Comparison of ENCODE assay signal across 8 cellular contexts in the genomic region with DNA sequence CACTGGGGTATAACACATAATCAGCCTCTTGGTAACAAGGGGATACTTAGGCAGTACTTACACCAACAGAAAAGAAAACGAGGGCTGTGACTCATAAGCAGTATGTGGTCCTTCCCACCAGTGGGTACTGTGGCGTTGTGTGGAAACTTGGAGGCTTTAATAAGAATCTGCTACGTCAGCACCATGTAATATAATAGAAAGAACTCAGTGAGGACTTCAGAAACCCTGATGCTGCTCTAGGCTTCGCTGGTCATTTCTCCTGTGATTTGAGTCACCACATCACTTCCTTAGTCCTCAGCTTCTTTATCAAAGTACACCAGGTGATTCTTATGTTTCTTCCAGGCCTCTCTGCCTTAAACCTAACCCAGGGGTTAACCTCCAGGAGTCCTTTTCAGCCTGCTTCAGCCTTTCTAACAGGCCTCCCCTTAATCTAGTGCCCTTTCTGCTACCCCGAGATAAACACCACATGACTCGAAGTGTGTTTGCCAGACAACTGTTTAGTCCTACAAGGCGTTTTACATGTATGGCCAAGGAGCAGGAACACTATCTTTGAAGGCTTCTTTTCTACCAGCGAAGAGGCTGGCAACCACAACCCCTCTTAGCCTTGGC.
DNase-seq lines count a peak whose midpoint lies in the region; ATAC-seq lines count a peak whose summit lies in the region.

No MANE protein-coding gene starts in this region.

- H3K4me1 Mint-ChIP-seq in activated T-cell treated with anti-CD3 and anti-CD28 coated beads, Interleukin-2, amount 50 U/mL, for 24 hours (ENCODE audit: low read depth), result peaks cover 99% of the 10 kb centered on the region

- peak overlapping the region; percentile 98 for H3K27ac Mint-ChIP-seq in activated T-cell treated with anti-CD3 and anti-CD28 coated beads, Interleukin-2, amount 50 U/mL, for 24 hours

- peak; percentile 55 for ATAC-seq in GM19467 (IDR thresholded peaks at IDR 0.05; ENCODE audit: unreplicated experiment)

- H3K36me3 Mint-ChIP-seq in activated T-cell treated with anti-CD3 and anti-CD28 coated beads, Interleukin-2, amount 50 U/mL, for 24 hours (ENCODE audit: low read depth), result peaks cover 87% of the 10 kb centered on the region

- DNase-seq in AG20443 (ENCODE audit: low spot score), result peak; percentile 54
- peak; percentile 21 for DNase-seq in HK-2 (ENCODE audit: unreplicated experiment)
- DNase-seq in activated T-cell treated with anti-CD3 and anti-CD28 coated beads, Interleukin-2, amount 50 U/mL, for 24 hours, result peak; percentile 61
- DNase-seq in glomerular visceral epithelial cell (ENCODE audit: extremely low spot score), result peak; percentile 63
- peak; percentile 72 for DNase-seq in stimulated activated CD4-positive, alpha-beta T cell treated with anti-CD3 and anti-CD28 coated beads, Interleukin-2, amount 100 ng/mL, for 4 hours (ENCODE audit: low read depth)
- DNase-seq in UCSD-AML1 (lab: John Stamatoyannopoulos, UW; ENCODE audit: unreplicated experiment), result no peak
- DNase-seq in NCI-H510A (lab: John Stamatoyannopoulos, UW), result no peak

- H3K4me3 Mint-ChIP-seq in activated T-cell treated with anti-CD3 and anti-CD28 coated beads, Interleukin-2, amount 50 U/mL, for 24 hours, result peak overlapping the region; percentile 74

- no peaks in the 10 kb centered on the region for H3K9me3 Mint-ChIP-seq in activated T-cell treated with anti-CD3 and anti-CD28 coated beads, Interleukin-2, amount 50 U/mL, for 24 hours

- no peaks in the 10 kb centered on the region for H3K27me3 Mint-ChIP-seq in activated T-cell treated with anti-CD3 and anti-CD28 coated beads, Interleukin-2, amount 50 U/mL, for 24 hours

Comparison
In these comparisons a context has a peak if more than half of its experiments do, and no peak if none do; other contexts are left out.
1. DNase-seq: peak in AG20443 (single experiment), HK-2 (single experiment), activated T-cell treated with anti-CD3 and anti-CD28 coated beads, Interleukin-2, amount 50 U/mL, for 24 hours (single experiment), glomerular visceral epithelial cell (single experiment) and stimulated activated CD4-positive, alpha-beta T cell treated with anti-CD3 and anti-CD28 coated beads, Interleukin-2, amount 100 ng/mL, for 4 hours (single experiment); none in UCSD-AML1 (single experiment) and NCI-H510A (single experiment).